1 cellular context compared by ENCODE assay signal in the genomic region with DNA sequence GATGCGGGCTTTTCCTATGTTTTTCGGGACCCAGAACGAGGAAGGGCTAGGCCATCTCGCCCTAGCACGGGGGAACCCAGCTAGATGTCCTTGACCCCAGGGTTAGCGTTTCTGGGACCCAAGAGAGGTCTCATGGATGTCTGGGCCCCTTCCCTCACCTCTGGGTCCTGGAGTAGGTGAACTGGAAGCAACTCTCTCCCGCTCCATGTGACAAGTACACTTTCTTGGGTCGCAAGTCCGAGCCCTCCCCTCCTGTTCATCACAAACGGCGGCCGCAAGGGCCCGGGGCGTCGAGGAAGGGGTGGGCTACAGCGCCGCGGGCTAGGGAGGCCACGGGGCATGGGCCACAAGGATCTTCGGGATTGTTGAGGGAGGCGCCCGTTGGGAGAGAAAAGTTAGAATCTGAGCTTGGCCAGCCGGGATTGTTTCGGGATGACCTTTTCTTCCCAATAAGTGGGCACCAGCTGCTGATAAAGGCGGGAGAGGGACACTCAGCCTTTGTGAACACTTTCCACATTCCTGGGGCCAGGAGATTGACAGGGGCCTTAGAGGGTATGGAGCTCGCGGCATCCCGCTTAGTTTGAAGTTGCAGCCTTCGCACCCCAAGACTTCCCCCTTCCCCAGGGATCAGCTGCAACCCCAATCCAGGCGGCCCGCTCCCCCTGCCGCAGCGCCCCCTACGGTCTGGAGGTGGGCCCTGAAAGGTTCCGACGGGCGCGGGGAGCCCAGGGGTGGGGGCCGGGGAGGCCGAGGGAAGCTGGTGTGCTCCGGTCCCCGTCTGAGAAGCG.
TF ChIP-seq lines count a peak whose summit lies in the region.

No MANE protein-coding gene starts in this region.

TF ChIP-seq in H1, 55 proteins besides CTCF, POLR2A, EP300 and RAD21 (continued from another document):
- TF ChIP-seq SP1 (IDR thresholded peaks at IDR 0.05; ENCODE audit: low read depth, low read length) (no peak), NANOG (IDR thresholded peaks at IDR 0.05; ENCODE audit: insufficient read depth, low read depth, low read length, poor library complexity, severe bottlenecking) (no peak), EZH2 (IDR thresholded peaks at IDR 0.05; ENCODE audit: low read depth, low read length, severe bottlenecking) (no peak), BRCA1 (IDR thresholded peaks at IDR 0.05; ENCODE audit: low read depth, low read length) (no peak), CTBP2 (IDR thresholded peaks at IDR 0.05; ENCODE audit: borderline replicate concordance, insufficient read depth, insufficient read length, low read length) (no peak), POLR2AphosphoS5 (IDR thresholded peaks at IDR 0.05; ENCODE audit: low read depth, low read length) (no peak), SP4 (IDR thresholded peaks at IDR 0.05; ENCODE audit: low read length) (no peak), CHD2 (IDR thresholded peaks at IDR 0.05; ENCODE audit: low read length) (no peak), ASH2L (IDR thresholded peaks at IDR 0.05; ENCODE audit: low read length) (peak; percentile 14), KDM4A (IDR thresholded peaks at IDR 0.05; ENCODE audit: low read depth, low read length, severe bottlenecking) (peak; percentile 45), BACH1 (IDR thresholded peaks at IDR 0.05; ENCODE audit: low read length) (no peak), RBBP5 (IDR thresholded peaks at IDR 0.05; ENCODE audit: borderline replicate concordance, low read depth, low read length) (0 out of 2 replicates have a peak, but pooled peaks have one; percentile 43), RXRA (IDR thresholded peaks at IDR 0.05; ENCODE audit: insufficient read depth, low read depth, low read length) (no peak), POU5F1 (IDR thresholded peaks at IDR 0.05; ENCODE audit: low read depth, low read length) (no peak), GABPA (IDR thresholded peaks at IDR 0.05; ENCODE audit: borderline replicate concordance, insufficient read depth, low read length) (no peak), SP2 (IDR thresholded peaks at IDR 0.05; ENCODE audit: low read length) (no peak), TAF1 (IDR thresholded peaks at IDR 0.05; ENCODE audit: low read depth, low read length) (no peak), SAP30 (IDR thresholded peaks at IDR 0.05; ENCODE audit: insufficient read depth, insufficient replicate concordance, low read length) (no peak), MAFK (IDR thresholded peaks at IDR 0.05; ENCODE audit: low read depth, low read length) (no peak), KDM5A (IDR thresholded peaks at IDR 0.05; ENCODE audit: low read length) (no peak), RNF2 (IDR thresholded peaks at IDR 0.05; ENCODE audit: borderline replicate concordance, low read depth, low read length, missing control alignments, poor library complexity, severe bottlenecking) (no peak), HDAC6 (IDR thresholded peaks at IDR 0.05; ENCODE audit: low read depth, low read length) (no peak), NRF1 (IDR thresholded peaks at IDR 0.05; ENCODE audit: low read depth, low read length) (no peak)
- TF ChIP-seq, protein P1, sequence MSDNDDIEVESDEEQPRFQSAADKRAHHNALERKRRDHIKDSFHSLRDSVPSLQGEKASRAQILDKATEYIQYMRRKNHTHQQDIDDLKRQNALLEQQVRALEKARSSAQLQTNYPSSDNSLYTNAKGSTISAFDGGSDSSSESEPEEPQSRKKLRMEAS (IDR thresholded peaks at IDR 0.05) = peak; percentile 48; the same call in 1 of the 2 replicates
- TF ChIP-seq, protein P2, sequence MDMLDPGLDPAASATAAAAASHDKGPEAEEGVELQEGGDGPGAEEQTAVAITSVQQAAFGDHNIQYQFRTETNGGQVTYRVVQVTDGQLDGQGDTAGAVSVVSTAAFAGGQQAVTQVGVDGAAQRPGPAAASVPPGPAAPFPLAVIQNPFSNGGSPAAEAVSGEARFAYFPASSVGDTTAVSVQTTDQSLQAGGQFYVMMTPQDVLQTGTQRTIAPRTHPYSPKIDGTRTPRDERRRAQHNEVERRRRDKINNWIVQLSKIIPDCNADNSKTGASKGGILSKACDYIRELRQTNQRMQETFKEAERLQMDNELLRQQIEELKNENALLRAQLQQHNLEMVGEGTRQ (IDR thresholded peaks at IDR 0.05; ENCODE audit: low read length) = no peak
